Comparison of ENCODE assay signal across 9 cellular contexts in the genomic region with DNA sequence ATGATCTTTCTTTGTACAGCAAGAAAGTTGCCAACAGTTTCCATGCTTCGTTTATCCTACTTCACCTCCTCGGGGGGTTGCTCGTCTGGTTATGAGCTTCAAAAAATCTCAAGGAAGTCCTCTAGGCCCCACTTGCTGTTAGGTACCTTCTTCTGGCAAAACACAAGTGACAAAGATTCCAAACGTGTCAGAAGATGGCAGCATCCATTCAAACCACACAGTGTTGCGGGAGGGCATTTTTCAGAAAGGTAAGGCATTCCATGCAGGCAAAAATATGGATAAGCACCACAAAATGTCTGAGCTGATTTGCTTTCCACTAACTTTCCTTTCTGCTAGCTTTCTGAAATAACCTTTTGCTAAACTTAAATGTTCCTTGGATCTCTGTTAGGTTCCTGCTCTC. TPM values are rescaled to one million over a fixed set of nuclear protein-coding genes. Genes with fewer than 3 reads are reported as not detected.
"Had no signal": no experiment of that assay in that cellular context is flagged by ENCODE, and none has a peak within 500 bp of the region (broad histone marks: within the 10 kb centered on the region; RNA-seq: fewer than 3 reads in every experiment).

No MANE protein-coding gene starts in this region.

- H3K4me3 Mint-ChIP-seq: IgD-negative memory B cell had no signal

- H3K9ac ChIP-seq: KMS-11 had no signal

- H3K36me3 ChIP-seq: HAP-1 had no signal

- H3K36me3 Mint-ChIP-seq: IgD-negative memory B cell had no signal

- FAIRE-seq: H54, HepG2 had no signal

- H3K4me2 ChIP-seq: KMS-11 had no signal

- H3K4me3 ChIP-seq: HAP-1 had no signal

- H3K4me1 Mint-ChIP-seq: IgD-negative memory B cell had no signal

- H3K9me3 ChIP-seq: HAP-1 had no signal

- H3K27ac ChIP-seq: HL-60, KMS-11 had no signal

- H3K27ac Mint-ChIP-seq: IgD-negative memory B cell had no signal

- ATAC-seq: HepG2 had no signal

- DNase-seq: GOT3, KBM-7 had no signal

RNA-seq across cellular contexts. Expression of a gene that starts 13.2 kb away (rescaled TPM):
- total RNA-seq: HepG2, HT1080 had no signal
- polyA plus RNA-seq: HepG2, IgD-negative memory B cell had no signal

RNA-seq across cellular contexts. Expression of a gene that starts 36.3 kb away (rescaled TPM):
- total RNA-seq: HepG2, HT1080 had no signal
- polyA plus RNA-seq: HepG2, IgD-negative memory B cell had no signal
